In the genomic region with DNA sequence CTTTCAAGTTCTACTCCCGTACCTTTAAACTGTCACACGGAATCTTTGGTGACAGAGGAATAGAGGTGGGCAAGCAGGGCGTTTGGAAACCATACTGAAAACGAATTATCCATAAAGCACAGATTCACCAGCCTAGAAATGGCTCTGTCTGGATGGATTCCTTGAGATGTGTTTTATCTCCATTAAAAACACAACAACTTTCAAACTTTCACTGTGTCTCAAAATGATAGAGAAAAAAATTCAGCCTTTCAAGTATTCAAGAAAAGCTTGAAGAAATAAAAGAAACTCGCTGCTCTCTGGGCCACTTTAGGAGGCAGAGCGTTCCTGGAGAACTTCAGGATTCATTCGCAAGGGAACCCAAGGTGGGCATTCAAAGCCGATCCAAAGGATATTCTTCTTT, we compare ENCODE assay signal across 11 cellular contexts. TPM values are rescaled to one million over a fixed set of nuclear protein-coding genes. Genes with fewer than 3 reads are reported as not detected.
A peak's percentile ranks its signal among the peaks of the same experiment; 100 is the strongest.
DNase-seq lines count a peak whose midpoint lies in the region; ATAC-seq and TF ChIP-seq lines count a peak whose summit lies in the region.
"Had no signal": no experiment of that assay in that cellular context is flagged by ENCODE, and none has a peak within 500 bp of the region (broad histone marks: within the 10 kb centered on the region; RNA-seq: fewer than 3 reads in every experiment).

No MANE protein-coding gene starts in this region.

- no peak overlapping the region for H3K27ac Mint-ChIP-seq in activated CD4-positive, alpha-beta memory T cell treated with anti-CD3 and anti-CD28 coated beads, Interleukin-2, amount 10 ng/mL, durations not matched to agents 7 days and 5 days
- H3K27ac Mint-ChIP-seq in activated CD4-positive, alpha-beta memory T cell treated with anti-CD3 and anti-CD28 coated beads for 36 hours, result no peak overlapping the region
- no peak overlapping the region for H3K27ac Mint-ChIP-seq in activated T-helper 2 cell treated with anti-CD3 and anti-CD28 coated beads, Interferon-gamma antibody, Interleukin-2, Interleukin-4, amounts not matched to agents 10 μg/mL and 5 μg/mL and 100 μg/mL, durations not matched to agents 14 hours and 24 hours and 36 hours

- no peak for ATAC-seq in gastrocnemius medialis

- peaks cover 35% of the 10 kb centered on the region for H3K27me3 Mint-ChIP-seq in activated CD4-positive, alpha-beta memory T cell treated with anti-CD3 and anti-CD28 coated beads, Interleukin-2, amount 10 ng/mL, durations not matched to agents 7 days and 5 days
- peaks cover 41% of the 10 kb centered on the region for H3K27me3 Mint-ChIP-seq in activated CD4-positive, alpha-beta memory T cell treated with anti-CD3 and anti-CD28 coated beads for 36 hours
- H3K27me3 Mint-ChIP-seq in activated T-helper 2 cell treated with anti-CD3 and anti-CD28 coated beads, Interferon-gamma antibody, Interleukin-2, Interleukin-4, amounts not matched to agents 10 μg/mL and 5 μg/mL and 100 μg/mL, durations not matched to agents 14 hours and 24 hours and 36 hours (ENCODE audit: low read depth), result peaks cover 27% of the 10 kb centered on the region

- H3K36me3 Mint-ChIP-seq in activated CD4-positive, alpha-beta memory T cell treated with anti-CD3 and anti-CD28 coated beads, Interleukin-2, amount 10 ng/mL, durations not matched to agents 7 days and 5 days (ENCODE audit: low read depth), result peaks cover 5% of the 10 kb centered on the region
- H3K36me3 Mint-ChIP-seq in activated CD4-positive, alpha-beta memory T cell treated with anti-CD3 and anti-CD28 coated beads for 36 hours, result no peaks in the 10 kb centered on the region
- no peaks in the 10 kb centered on the region for H3K36me3 Mint-ChIP-seq in activated T-helper 2 cell treated with anti-CD3 and anti-CD28 coated beads, Interferon-gamma antibody, Interleukin-2, Interleukin-4, amounts not matched to agents 10 μg/mL and 5 μg/mL and 100 μg/mL, durations not matched to agents 14 hours and 24 hours and 36 hours (ENCODE audit: low read depth)

- no peaks in the 10 kb centered on the region for H3K4me1 ChIP-seq in iPS-15b (ENCODE audit: control insufficient read depth, insufficient read depth, low read length)
- no peaks in the 10 kb centered on the region for H3K4me1 ChIP-seq in gastrocnemius medialis
- H3K4me1 ChIP-seq: HAP-1 had no signal

- peaks cover 38% of the 10 kb centered on the region for H3K4me1 Mint-ChIP-seq in activated CD4-positive, alpha-beta memory T cell treated with anti-CD3 and anti-CD28 coated beads, Interleukin-2, amount 10 ng/mL, durations not matched to agents 7 days and 5 days
- peaks cover 37% of the 10 kb centered on the region for H3K4me1 Mint-ChIP-seq in activated CD4-positive, alpha-beta memory T cell treated with anti-CD3 and anti-CD28 coated beads for 36 hours (ENCODE audit: low read depth)
- peaks cover 40% of the 10 kb centered on the region for H3K4me1 Mint-ChIP-seq in activated T-helper 2 cell treated with anti-CD3 and anti-CD28 coated beads, Interferon-gamma antibody, Interleukin-2, Interleukin-4, amounts not matched to agents 10 μg/mL and 5 μg/mL and 100 μg/mL, durations not matched to agents 14 hours and 24 hours and 36 hours (ENCODE audit: low read depth)

- no peak for TF ChIP-seq CTCF in gastrocnemius medialis (IDR thresholded peaks at IDR 0.05 in 4 of 5, conservative IDR thresholded peaks at IDR 0.05 in 1 of 5)

- peak overlapping the region; percentile 62 for H3K9ac ChIP-seq in iPS-15b (ENCODE audit: low read depth, low read length)

- H3K4me3 ChIP-seq in iPS-15b (ENCODE audit: low read depth, low read length) (peak overlapping the region; percentile 78), gastrocnemius medialis (peak overlapping the region; percentile 41 to 49 (median 45))
- H3K4me3 ChIP-seq: HAP-1 had no signal

- H3K36me3 ChIP-seq in iPS-15b (ENCODE audit: control insufficient read depth, insufficient read depth, low read length) (no peaks in the 10 kb centered on the region), gastrocnemius medialis (no peaks in the 10 kb centered on the region)
- H3K36me3 ChIP-seq: HAP-1 had no signal

- intact Hi-C loops in activated CD4-positive, alpha-beta memory T cell treated with anti-CD3 and anti-CD28 coated beads for 36 hours (cut with micrococcal nuclease), result no loop called here
- intact Hi-C loops in activated T-helper 2 cell treated with anti-CD3 and anti-CD28 coated beads, Interferon-gamma antibody, Interleukin-2, Interleukin-4, amounts not matched to agents 10 μg/mL and 5 μg/mL and 100 μg/mL, durations not matched to agents 14 hours and 24 hours and 36 hours (cut with micrococcal nuclease), result no loop called here
- intact Hi-C loops in gastrocnemius medialis (cut with DNase I; ENCODE audit: low total_unique reads), result no loop called here

- TF ChIP-seq POLR2A in gastrocnemius medialis (IDR thresholded peaks at IDR 0.05), result no peak

- no peaks in the 10 kb centered on the region for H3K9me3 ChIP-seq in iPS-15b (ENCODE audit: control insufficient read depth, insufficient read depth, low read length)
- no peaks in the 10 kb centered on the region for H3K9me3 ChIP-seq in gastrocnemius medialis
- H3K9me3 ChIP-seq: HAP-1 had no signal

- H3K9me3 Mint-ChIP-seq in activated CD4-positive, alpha-beta memory T cell treated with anti-CD3 and anti-CD28 coated beads, Interleukin-2, amount 10 ng/mL, durations not matched to agents 7 days and 5 days, result no peaks in the 10 kb centered on the region
- no peaks in the 10 kb centered on the region for H3K9me3 Mint-ChIP-seq in activated CD4-positive, alpha-beta memory T cell treated with anti-CD3 and anti-CD28 coated beads for 36 hours
- H3K9me3 Mint-ChIP-seq in activated T-helper 2 cell treated with anti-CD3 and anti-CD28 coated beads, Interferon-gamma antibody, Interleukin-2, Interleukin-4, amounts not matched to agents 10 μg/mL and 5 μg/mL and 100 μg/mL, durations not matched to agents 14 hours and 24 hours and 36 hours, result no peaks in the 10 kb centered on the region

- H3K27me3 ChIP-seq in iPS-15b (ENCODE audit: control insufficient read depth, insufficient read depth, low read length) (peaks cover 40% of the 10 kb centered on the region), gastrocnemius medialis (peaks cover 25 to 31% (median 28%) of the 10 kb centered on the region in 3 donors)

- CTCF ChIA-PET in activated CD4-positive, alpha-beta memory T cell treated with anti-CD3 and anti-CD28 coated beads, Interleukin-2, amount 10 ng/mL, durations not matched to agents 7 days and 5 days (lab: Charles Lee), result no interaction called here
- CTCF ChIA-PET in activated CD4-positive, alpha-beta memory T cell treated with anti-CD3 and anti-CD28 coated beads for 36 hours (lab: Charles Lee), result no interaction called here

- DNase-seq in activated CD4-positive, alpha-beta memory T cell treated with anti-CD3 and anti-CD28 coated beads, Interleukin-2, amount 10 ng/mL, durations not matched to agents 7 days and 5 days, result no peak
- no peak for DNase-seq in activated CD4-positive, alpha-beta memory T cell treated with anti-CD3 and anti-CD28 coated beads for 36 hours
- DNase-seq in activated T-helper 2 cell treated with anti-CD3 and anti-CD28 coated beads, Interferon-gamma antibody, Interleukin-2, Interleukin-4, amounts not matched to agents 10 μg/mL and 5 μg/mL and 100 μg/mL, durations not matched to agents 14 hours and 24 hours and 36 hours (ENCODE audit: low spot score), result no peak
- DNase-seq in gastrocnemius medialis (no peak), midbrain (lab: John Stamatoyannopoulos, UW) (no peak), NCI-H2196 treated with DMSO at 0.1 percent for 48 hours (lab: John Stamatoyannopoulos, UW; ENCODE audit: unreplicated experiment) (no peak), OCI-M2 (lab: John Stamatoyannopoulos, UW; ENCODE audit: unreplicated experiment) (no peak)
- DNase-seq: DMS153; stimulated activated CD4-positive, alpha-beta T cell treated with anti-CD3 and anti-CD28 coated beads, Interleukin-4, amount 100 ng/mL, for 24 hours had no signal

- peak overlapping the region; percentile 46 for H3K4me3 Mint-ChIP-seq in activated CD4-positive, alpha-beta memory T cell treated with anti-CD3 and anti-CD28 coated beads, Interleukin-2, amount 10 ng/mL, durations not matched to agents 7 days and 5 days
- H3K4me3 Mint-ChIP-seq in activated CD4-positive, alpha-beta memory T cell treated with anti-CD3 and anti-CD28 coated beads for 36 hours, result no peak overlapping the region
- H3K4me3 Mint-ChIP-seq in activated T-helper 2 cell treated with anti-CD3 and anti-CD28 coated beads, Interferon-gamma antibody, Interleukin-2, Interleukin-4, amounts not matched to agents 10 μg/mL and 5 μg/mL and 100 μg/mL, durations not matched to agents 14 hours and 24 hours and 36 hours (ENCODE audit: low read depth), result peak overlapping the region; percentile 39

- in situ Hi-C loops in gastrocnemius medialis (cut with MboI; ENCODE audit: low sequenced_read_pairs in 4 of 4), result no loop called here

- peak overlapping the region in 2 of 4 donors; percentile 55 to 59 for H3K27ac ChIP-seq in gastrocnemius medialis

- POLR2A ChIA-PET in activated CD4-positive, alpha-beta memory T cell treated with anti-CD3 and anti-CD28 coated beads, Interleukin-2, amount 10 ng/mL, durations not matched to agents 7 days and 5 days (lab: Charles Lee), result interaction anchor here (0.5 to 1.5 kb wide), 5 partner anchors 9 to 1050 kb away, joined by 3 to 5 read pairs (median 3); no protein-coding TSS in a partner anchor
- POLR2A ChIA-PET in activated CD4-positive, alpha-beta memory T cell treated with anti-CD3 and anti-CD28 coated beads for 36 hours (lab: Charles Lee), result no interaction called here

RNA-seq across cellular contexts. Expression of a gene that starts 0.6 kb away (rescaled TPM):
- 1 to 10 TPM; 2.2 to 3.6 TPM for total RNA-seq in activated CD4-positive, alpha-beta memory T cell treated with anti-CD3 and anti-CD28 coated beads, Interleukin-2, amount 10 ng/mL, durations not matched to agents 7 days and 5 days
- 1 to 10 TPM; 1.8 to 2.2 TPM for total RNA-seq in activated CD4-positive, alpha-beta memory T cell treated with anti-CD3 and anti-CD28 coated beads for 36 hours
- total RNA-seq in activated T-helper 2 cell treated with anti-CD3 and anti-CD28 coated beads, Interferon-gamma antibody, Interleukin-2, Interleukin-4, amounts not matched to agents 10 μg/mL and 5 μg/mL and 100 μg/mL, durations not matched to agents 14 hours and 24 hours and 36 hours, result 0.92 and 1.1 TPM in 2 replicates
- 100 to 1,000 TPM in 1 of 4 donors, 10 to 100 TPM in 3; 23.3 to 336 (median 38.4) TPM for total RNA-seq in gastrocnemius medialis

RNA-seq across cellular contexts. Expression of a gene that starts 43.5 kb away (rescaled TPM):
- 10 to 100 TPM; 22.8 TPM for total RNA-seq in activated CD4-positive, alpha-beta memory T cell treated with anti-CD3 and anti-CD28 coated beads, Interleukin-2, amount 10 ng/mL, durations not matched to agents 7 days and 5 days
- total RNA-seq in activated CD4-positive, alpha-beta memory T cell treated with anti-CD3 and anti-CD28 coated beads for 36 hours, result 10 to 100 TPM; 13.3 to 16.8 TPM
- 18.0 and 18.2 TPM in 2 replicates for total RNA-seq in activated T-helper 2 cell treated with anti-CD3 and anti-CD28 coated beads, Interferon-gamma antibody, Interleukin-2, Interleukin-4, amounts not matched to agents 10 μg/mL and 5 μg/mL and 100 μg/mL, durations not matched to agents 14 hours and 24 hours and 36 hours
- 10 to 100 TPM in 2 of 4 donors, 1 to 10 TPM in 2; 8.2 to 29.3 (median 10.8) TPM for total RNA-seq in gastrocnemius medialis

Comparison
In these comparisons a context has a peak if more than half of its experiments do, and no peak if none do; other contexts are left out.
1. RNA of a gene that starts 0.6 kb away (total RNA-seq): 23.3 to 336 TPM in gastrocnemius medialis; 2.2 to 3.6 TPM in activated CD4-positive, alpha-beta memory T cell treated with anti-CD3 and anti-CD28 coated beads, Interleukin-2, amount 10 ng/mL, durations not matched to agents 7 days and 5 days, 1.8 to 2.2 TPM in activated CD4-positive, alpha-beta memory T cell treated with anti-CD3 and anti-CD28 coated beads for 36 hours and 0.92 to 1.1 TPM in activated T-helper 2 cell treated with anti-CD3 and anti-CD28 coated beads, Interferon-gamma antibody, Interleukin-2, Interleukin-4, amounts not matched to agents 10 μg/mL and 5 μg/mL and 100 μg/mL, durations not matched to agents 14 hours and 24 hours and 36 hours; every median in the first group is over 4 times any median in the second.